In the genomic region with DNA sequence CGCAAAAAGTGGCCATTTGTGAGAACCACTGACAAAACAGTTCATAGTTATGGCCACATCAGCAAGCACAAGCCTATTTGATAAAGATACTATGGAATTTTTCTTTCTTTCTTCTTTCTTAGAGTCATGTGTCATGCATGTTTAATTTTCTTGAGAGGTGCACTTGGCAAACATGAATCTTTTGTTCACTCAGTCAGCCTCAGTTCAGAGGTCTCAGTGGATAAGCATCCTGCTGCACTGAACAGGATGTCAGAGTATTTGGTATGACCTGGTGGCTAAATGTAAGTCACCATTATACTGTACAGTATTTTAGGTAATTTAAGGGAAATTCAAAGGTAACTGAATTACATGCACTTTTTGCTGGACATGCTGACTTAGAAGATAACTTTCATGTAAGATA, we compare ENCODE assay signal across 26 cellular contexts. TPM values are rescaled to one million over a fixed set of nuclear protein-coding genes. Genes with fewer than 3 reads are reported as not detected.
DNase-seq lines count a peak whose midpoint lies in the region; ATAC-seq, FAIRE-seq and TF ChIP-seq lines count a peak whose summit lies in the region.
"Had no signal": no experiment of that assay in that cellular context is flagged by ENCODE, and none has a peak within 500 bp of the region (broad histone marks: within the 10 kb centered on the region; RNA-seq: fewer than 3 reads in every experiment).

No MANE protein-coding gene starts in this region.

- dilution Hi-C loops in endothelial cell of umbilical vein (cut with MboI; ENCODE audit: extremely low pct_ligation_motif_present, low sequenced_read_pairs): no loop called here

- no peaks in the 10 kb centered on the region for H3K9me3 Mint-ChIP-seq in activated T-cell treated with anti-CD3 and anti-CD28 coated beads, Interleukin-2, amount 50 U/mL, for 72 hours
- no peaks in the 10 kb centered on the region for H3K9me3 Mint-ChIP-seq in activated T-cell treated with anti-CD3 and anti-CD28 coated beads, Interleukin-2, amount 50 U/mL, for 24 hours
- peaks cover 20% of the 10 kb centered on the region for H3K9me3 Mint-ChIP-seq in T-helper 2 cell treated with Interferon-gamma antibody and Interleukin-4, amounts not matched to agents 5 μg/mL and 100 μg/mL, for 36 hours
- H3K9me3 Mint-ChIP-seq: CD8-positive, alpha-beta T cell had no signal

- no peak for ATAC-seq in activated T-cell treated with anti-CD3 and anti-CD28 coated beads, Interleukin-2, amount 50 U/mL, for 72 hours (replicated peaks in 1 of 2)
- ATAC-seq: CD8-positive, alpha-beta T cell; Panc1 had no signal

- peak; percentile 50 for FAIRE-seq in H54 (lab: Jason Lieb, UNC)
- FAIRE-seq in endothelial cell of umbilical vein (lab: Jason Lieb, UNC): no peak
- FAIRE-seq in frontal cortex (lab: Jason Lieb, UNC): no peak
- FAIRE-seq: GM18507, H1 had no signal

- no peak overlapping the region for H2AFZ ChIP-seq in endothelial cell of umbilical vein (ENCODE audit: low read depth, low read length)

- H3K4me3 ChIP-seq in endothelial cell of umbilical vein (replicated peaks in 1 of 3; ENCODE audit: insufficient read depth in 1 of 3, low read depth in 1 of 3, low read length in 3 of 3): no peak overlapping the region
- H3K4me3 ChIP-seq: MG63 had no signal

- CTCF ChIA-PET in endothelial cell of umbilical vein (lab: Charles Lee): interaction anchor here (1.2 to 2.2 kb wide), 3 partner anchors 15 to 53 kb away, joined by 3 to 7 read pairs (median 4); no protein-coding TSS in a partner anchor

- no peak overlapping the region for H3K4me2 ChIP-seq in endothelial cell of umbilical vein (ENCODE audit: insufficient read depth, low read length)
- H3K4me2 ChIP-seq: SK-N-SH had no signal

- H3K36me3 Mint-ChIP-seq in activated T-cell treated with anti-CD3 and anti-CD28 coated beads, Interleukin-2, amount 50 U/mL, for 72 hours (ENCODE audit: insufficient read depth in 2 of 2): peaks cover 7 to 23% of the 10 kb centered on the region in 2 donors
- H3K36me3 Mint-ChIP-seq in activated T-cell treated with anti-CD3 and anti-CD28 coated beads, Interleukin-2, amount 50 U/mL, for 24 hours (ENCODE audit: low read depth): peaks cover 80% of the 10 kb centered on the region
- H3K36me3 Mint-ChIP-seq in T-helper 2 cell treated with Interferon-gamma antibody and Interleukin-4, amounts not matched to agents 5 μg/mL and 100 μg/mL, for 36 hours (ENCODE audit: low read depth): peaks cover 60% of the 10 kb centered on the region

- no peak for TF ChIP-seq POLR2A in H54 (IDR thresholded peaks at IDR 0.05; ENCODE audit: low read depth, low read length)
- no peak for TF ChIP-seq POLR2A in endothelial cell of umbilical vein (IDR thresholded peaks at IDR 0.05; ENCODE audit: low read depth, low read length)

- H3K9me3 ChIP-seq in endothelial cell of umbilical vein (replicated peaks; ENCODE audit: control insufficient read depth, insufficient read depth, low read length): no peaks in the 10 kb centered on the region
- H3K9me3 ChIP-seq: SK-N-SH had no signal

- H3K9ac ChIP-seq in endothelial cell of umbilical vein (replicated peaks; ENCODE audit: extremely low read depth, insufficient read depth, low read length): no peak overlapping the region
- H3K9ac ChIP-seq: SK-N-SH had no signal

- H3K36me3 ChIP-seq in endothelial cell of umbilical vein (ENCODE audit: control insufficient read depth in 2 of 2, extremely low read depth in 1 of 2, insufficient read depth in 2 of 2, low read length in 2 of 2): peaks cover 0 to 2% of the 10 kb centered on the region in 2 experiments

- H3K27me3 ChIP-seq in endothelial cell of umbilical vein (ENCODE audit: control insufficient read depth in 2 of 2, insufficient read depth in 2 of 2, low read length in 2 of 2): no peaks in the 10 kb centered on the region
- H3K27me3 ChIP-seq: MG63 had no signal

- H3K79me2 ChIP-seq in endothelial cell of umbilical vein (ENCODE audit: control insufficient read depth, insufficient read depth, low read length): peaks cover 21% of the 10 kb centered on the region

- no peaks in the 10 kb centered on the region for H3K9me1 ChIP-seq in endothelial cell of umbilical vein (replicated peaks; ENCODE audit: control insufficient read depth, extremely low read depth, insufficient read depth, low read length)

- POLR2A ChIA-PET in endothelial cell of umbilical vein (lab: Charles Lee): no interaction called here

- no TSS peak for BruUV-seq in endothelial cell of umbilical vein (replicated peaks; lab: Mats Ljungman, UMichigan)

- intact Hi-C loops in endothelial cell of umbilical vein (cut with micrococcal nuclease): no loop called here

- DNase-seq in activated T-cell treated with anti-CD3 and anti-CD28 coated beads, Interleukin-2, amount 50 U/mL, for 72 hours: no peak
- DNase-seq in activated T-cell treated with anti-CD3 and anti-CD28 coated beads, Interleukin-2, amount 50 U/mL, for 24 hours: no peak
- DNase-seq in H54 (ENCODE audit: insufficient read length, low spot score) (no peak), endothelial cell of umbilical vein (ENCODE audit: low read depth, low spot score) (peak; percentile 63), pulmonary artery endothelial cell (ENCODE audit: low read depth, low spot score) (peak; percentile 36), HuH-7.5 (ENCODE audit: low spot score) (no peak), frontal cortex (ENCODE audit: low spot score in 2 of 2) (no peak)
- DNase-seq in T-helper 2 cell treated with Interferon-gamma antibody and Interleukin-4, amounts not matched to agents 5 μg/mL and 100 μg/mL, for 36 hours (ENCODE audit: low spot score): no peak
- DNase-seq: 8988T; C1 segment of cervical spinal cord; CD8-positive, alpha-beta T cell; DMS153; GDM1; Kasumi-1; MG63; NCI-H1048; NCI-H1417 treated with DMSO at 0.1 percent for 48 hours; NCI-H187; NCI-H510A; NCI-H748 treated with DMSO at 0.1 percent for 48 hours; NK-92 treated with Interleukin-12 subunit alpha and Interleukin-12 subunit beta, amount 100 ng/mL, for 24 hours; SIG-M5; SK-N-SH had no signal

- no peak for TF ChIP-seq CTCF in endothelial cell of umbilical vein (IDR thresholded peaks at IDR 0.05; ENCODE audit: extremely low read depth in 1 of 2, insufficient read depth in 1 of 2, low read depth in 1 of 2, low read length in 2 of 2)

- no peaks in the 10 kb centered on the region for H3K27me3 Mint-ChIP-seq in activated T-cell treated with anti-CD3 and anti-CD28 coated beads, Interleukin-2, amount 50 U/mL, for 72 hours (ENCODE audit: low read depth)
- no peaks in the 10 kb centered on the region for H3K27me3 Mint-ChIP-seq in activated T-cell treated with anti-CD3 and anti-CD28 coated beads, Interleukin-2, amount 50 U/mL, for 24 hours
- no peaks in the 10 kb centered on the region for H3K27me3 Mint-ChIP-seq in T-helper 2 cell treated with Interferon-gamma antibody and Interleukin-4, amounts not matched to agents 5 μg/mL and 100 μg/mL, for 36 hours (ENCODE audit: low read depth)

- peaks cover 18% of the 10 kb centered on the region for H3K4me1 Mint-ChIP-seq in activated T-cell treated with anti-CD3 and anti-CD28 coated beads, Interleukin-2, amount 50 U/mL, for 72 hours (ENCODE audit: low read depth)
- H3K4me1 Mint-ChIP-seq in activated T-cell treated with anti-CD3 and anti-CD28 coated beads, Interleukin-2, amount 50 U/mL, for 24 hours (ENCODE audit: low read depth): peaks cover 47% of the 10 kb centered on the region
- peaks cover 29% of the 10 kb centered on the region for H3K4me1 Mint-ChIP-seq in T-helper 2 cell treated with Interferon-gamma antibody and Interleukin-4, amounts not matched to agents 5 μg/mL and 100 μg/mL, for 36 hours (ENCODE audit: low read depth)

- H3K27ac ChIP-seq in endothelial cell of umbilical vein (ENCODE audit: insufficient read depth, low read depth, low read length): no peak overlapping the region

- no peak overlapping the region for H3K4me3 Mint-ChIP-seq in activated T-cell treated with anti-CD3 and anti-CD28 coated beads, Interleukin-2, amount 50 U/mL, for 72 hours
- H3K4me3 Mint-ChIP-seq in activated T-cell treated with anti-CD3 and anti-CD28 coated beads, Interleukin-2, amount 50 U/mL, for 24 hours: no peak overlapping the region
- no peak overlapping the region for H3K4me3 Mint-ChIP-seq in T-helper 2 cell treated with Interferon-gamma antibody and Interleukin-4, amounts not matched to agents 5 μg/mL and 100 μg/mL, for 36 hours
- H3K4me3 Mint-ChIP-seq: CD8-positive, alpha-beta T cell had no signal

- H4K20me1 ChIP-seq in endothelial cell of umbilical vein (replicated peaks; ENCODE audit: control insufficient read depth, extremely low read depth, insufficient read depth, low read length): no peaks in the 10 kb centered on the region

- peak overlapping the region; percentile 78 for H3K27ac Mint-ChIP-seq in activated T-cell treated with anti-CD3 and anti-CD28 coated beads, Interleukin-2, amount 50 U/mL, for 72 hours
- no peak overlapping the region for H3K27ac Mint-ChIP-seq in activated T-cell treated with anti-CD3 and anti-CD28 coated beads, Interleukin-2, amount 50 U/mL, for 24 hours
- H3K27ac Mint-ChIP-seq in T-helper 2 cell treated with Interferon-gamma antibody and Interleukin-4, amounts not matched to agents 5 μg/mL and 100 μg/mL, for 36 hours: no peak overlapping the region
- H3K27ac Mint-ChIP-seq: CD8-positive, alpha-beta T cell had no signal

- H3K4me1 ChIP-seq in endothelial cell of umbilical vein (ENCODE audit: control insufficient read depth, extremely low read depth, insufficient read depth, low read length): peaks cover 13% of the 10 kb centered on the region

RNA-seq across cellular contexts. Expression of a gene that starts 5.4 kb away (rescaled TPM):
- total RNA-seq in activated T-cell treated with anti-CD3 and anti-CD28 coated beads, Interleukin-2, amount 50 U/mL, for 72 hours: 100 to 1,000 TPM; 121 to 138 TPM
- total RNA-seq in endothelial cell of umbilical vein (75.6 and 82.5 TPM in 2 replicates), pulmonary artery endothelial cell (61.9 and 79.3 TPM in 2 replicates), frontal cortex (176 TPM)
- 34.3 and 38.2 TPM in 2 replicates for polyA plus RNA-seq in endothelial cell of umbilical vein
- 25.8 and 26.8 TPM in 2 replicates for polyA plus RNA-seq in endothelial cell of umbilical vein (2011; cell fraction: cytosol; rRNA removed)
- polyA plus RNA-seq in endothelial cell of umbilical vein (2011; cell fraction: nucleus; rRNA removed): 57.8 and 62.0 TPM in 2 replicates
- 35.9 and 37.9 TPM in 2 replicates for polyA plus RNA-seq in endothelial cell of umbilical vein (2012)
- polyA minus RNA-seq in endothelial cell of umbilical vein: 124 TPM in 2 replicates
- polyA minus RNA-seq in endothelial cell of umbilical vein (2011; cell fraction: cytosol; rRNA and poly(A)+ RNA removed): 42.3 TPM
- 68.4 and 82.6 TPM in 2 replicates for polyA minus RNA-seq in endothelial cell of umbilical vein (2011; cell fraction: nucleus; rRNA and poly(A)+ RNA removed)

RNA-seq across cellular contexts. Expression of a gene that starts 51.5 kb away (rescaled TPM):
- 10 to 100 TPM; 65.0 to 69.8 TPM for total RNA-seq in activated T-cell treated with anti-CD3 and anti-CD28 coated beads, Interleukin-2, amount 50 U/mL, for 72 hours
- total RNA-seq in endothelial cell of umbilical vein (81.6 and 90.1 TPM in 2 replicates), pulmonary artery endothelial cell (85.5 and 97.8 TPM in 2 replicates), frontal cortex (221 TPM)
- polyA plus RNA-seq in endothelial cell of umbilical vein: 65.3 and 69.1 TPM in 2 replicates
- 79.2 and 93.5 TPM in 2 replicates for polyA plus RNA-seq in endothelial cell of umbilical vein (2011; cell fraction: cytosol; rRNA removed)
- 47.3 and 49.7 TPM in 2 replicates for polyA plus RNA-seq in endothelial cell of umbilical vein (2011; cell fraction: nucleus; rRNA removed)
- 62.1 and 83.9 TPM in 2 replicates for polyA plus RNA-seq in endothelial cell of umbilical vein (2012)
- 54.9 and 57.6 TPM in 2 replicates for polyA minus RNA-seq in endothelial cell of umbilical vein
- 88.5 TPM for polyA minus RNA-seq in endothelial cell of umbilical vein (2011; cell fraction: cytosol; rRNA and poly(A)+ RNA removed)
- 19.9 and 35.9 TPM in 2 replicates for polyA minus RNA-seq in endothelial cell of umbilical vein (2011; cell fraction: nucleus; rRNA and poly(A)+ RNA removed)

Comparison
In these comparisons a context has a peak if more than half of its experiments do, and no peak if none do; other contexts are left out.
1. DNase-seq: peak in endothelial cell of umbilical vein (single experiment) and pulmonary artery endothelial cell (single experiment); none in activated T-cell treated with anti-CD3 and anti-CD28 coated beads, Interleukin-2, amount 50 U/mL, for 72 hours (0 of 2), activated T-cell treated with anti-CD3 and anti-CD28 coated beads, Interleukin-2, amount 50 U/mL, for 24 hours (single experiment), H54 (single experiment), HuH-7.5 (single experiment), T-helper 2 cell treated with Interferon-gamma antibody and Interleukin-4, amounts not matched to agents 5 μg/mL and 100 μg/mL, for 36 hours (single experiment) and frontal cortex (0 of 2).